ENCODE assay signal across 8 cellular contexts in the genomic region with DNA sequence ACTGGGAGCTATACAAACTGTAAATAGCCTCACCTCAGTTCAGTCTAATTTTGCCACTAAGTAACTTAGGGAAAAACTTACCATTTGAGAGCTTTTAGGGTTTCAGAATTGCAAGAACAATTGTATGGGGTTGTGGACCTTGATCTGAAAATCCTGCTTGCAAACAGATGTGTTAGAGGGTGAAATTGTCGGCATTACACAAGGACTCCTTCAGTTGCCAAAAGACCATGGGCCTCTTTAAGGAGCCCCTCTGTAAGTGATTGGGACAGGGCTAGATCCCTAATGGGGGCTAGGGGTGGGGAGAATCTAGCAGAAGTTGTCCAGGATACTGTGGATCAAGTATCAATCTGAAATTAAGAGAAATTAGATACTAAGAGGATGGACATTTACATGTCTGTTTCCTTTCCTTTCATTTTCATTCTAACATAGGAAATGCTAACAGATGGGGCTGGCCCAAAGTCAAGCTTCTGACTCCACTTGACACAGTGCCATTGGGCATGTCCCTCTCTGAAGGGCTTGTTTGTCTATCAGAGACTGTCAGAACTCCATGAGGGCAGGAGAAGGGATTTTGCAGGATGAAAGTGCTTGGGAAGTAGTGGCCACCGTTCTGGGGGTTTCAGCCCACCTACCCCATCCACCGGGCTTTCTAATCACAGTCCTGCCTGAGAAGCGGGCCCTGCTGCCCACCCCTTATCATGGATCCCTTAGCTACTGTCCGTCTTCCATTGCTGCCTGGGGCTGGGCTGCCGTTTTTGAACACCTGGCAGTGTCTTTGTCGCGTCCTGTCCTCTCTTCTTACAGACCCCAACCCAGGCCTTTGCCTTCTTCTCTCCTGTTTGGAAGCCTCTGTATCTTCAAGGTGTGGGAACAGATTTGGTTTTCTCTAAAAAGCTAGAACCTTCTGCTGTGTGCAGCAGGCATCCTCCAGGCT.
DNase-seq lines count a peak whose midpoint lies in the region; ATAC-seq lines count a peak whose summit lies in the region.

No MANE protein-coding gene starts in this region.

- peak; percentile 96 for DNase-seq in DMS 273 (lab: John Stamatoyannopoulos, UW; ENCODE audit: unreplicated experiment)
- DNase-seq in RPMI8226 = peak; percentile 51
- DNase-seq in foreskin melanocyte = peak; percentile 54
- peak in 8 of 10 donors; percentile 36 to 94 (median 70) for DNase-seq in posterior cingulate gyrus
- no peak for DNase-seq in HAP-1 (ENCODE audit: low spot score in 2 of 2)
- DNase-seq in glomerular visceral epithelial cell (ENCODE audit: extremely low spot score) = no peak

- intact Hi-C loops in posterior cingulate gyrus (cut with DNase I) = no loop called here

- H3K36me3 ChIP-seq in HAP-1 (replicated peaks) = no peaks in the 10 kb centered on the region

- in situ Hi-C loops in HAP-1 (cut with MboI; ENCODE audit: low sequenced_read_pairs) = no loop called here

- H3K4me3 ChIP-seq in HAP-1 = no peak overlapping the region

- H3K27me3 ChIP-seq in HAP-1 (ENCODE audit: low read depth) = peaks cover 8% of the 10 kb centered on the region; the same call in 1 of the 2 replicates

- H3K9me3 ChIP-seq in HAP-1 = no peaks in the 10 kb centered on the region

- peaks cover under 1% of the 10 kb centered on the region for H3K4me1 ChIP-seq in HAP-1

- no peak for ATAC-seq in HG03521 (IDR thresholded peaks at IDR 0.05; ENCODE audit: unreplicated experiment)
- no peak for ATAC-seq in GM19397 (IDR thresholded peaks at IDR 0.05; ENCODE audit: unreplicated experiment)

Comparison
In these comparisons a context has a peak if more than half of its experiments do, and no peak if none do; other contexts are left out.
1. DNase-seq: peak in DMS 273 (single experiment), RPMI8226 (single experiment), foreskin melanocyte (single experiment) and posterior cingulate gyrus (8 of 10); none in HAP-1 (0 of 2) and glomerular visceral epithelial cell (single experiment).